In genomic region chr7:151057737-151057988, GRCh38 we compare ENCODE assay signal across 8 cellular contexts. TPM values are rescaled to one million over a fixed set of nuclear protein-coding genes. Genes with fewer than 3 reads are reported as not detected.
A peak's percentile ranks its signal among the peaks of the same experiment; 100 is the strongest.
DNase-seq lines count a peak whose midpoint lies in the region; ATAC-seq lines count a peak whose summit lies in the region.

Gene CDK5, minus strand, starts transcription at chr7:151057897. Its CDS starts 49 bp downstream, at chr7:151057848.

- peaks cover 46% of the 10 kb centered on the region for H3K4me1 Mint-ChIP-seq in stimulated activated memory B cell treated with anti-CD40 and anti-IgM and Interleukin-4, amounts not matched to agents 10 μg/mL and 1 μg/mL and 100 μg/mL, for 72 hours

- DNase-seq in activated naive CD4-positive, alpha-beta T cell treated with anti-CD3 and anti-CD28 coated beads, Interleukin-2, amount 50 U/mL, for 72 hours (ENCODE audit: low spot score in 2 of 2), result no peak
- DNase-seq in posterior cingulate gyrus (no peak), KG1 (lab: John Stamatoyannopoulos, UW) (no peak), HCEC 1CT (no peak), midbrain (lab: John Stamatoyannopoulos, UW) (no peak)

- ATAC-seq in activated naive CD4-positive, alpha-beta T cell treated with anti-CD3 and anti-CD28 coated beads, Interleukin-2, amount 50 U/mL, for 72 hours, result no peak
- ATAC-seq in stimulated activated memory B cell treated with anti-CD40 and anti-IgM and Interleukin-4, amounts not matched to agents 10 μg/mL and 1 μg/mL and 100 μg/mL, for 72 hours, result no peak

- H3K9ac ChIP-seq in HUES6 (ENCODE audit: low read length), result peak within 1 kb of the TSS; percentile 64
- peak within 1 kb of the TSS; percentile 29 for H3K9ac ChIP-seq in iPS-18a (ENCODE audit: low read length)

- H3K4me3 ChIP-seq in HUES6 (ENCODE audit: low read depth, low read length) (peak within 1 kb of the TSS; percentile 86), iPS-18a (ENCODE audit: low read length) (peak within 1 kb of the TSS; percentile 84)

- peaks cover 4% of the 10 kb centered on the region for H3K27me3 Mint-ChIP-seq in stimulated activated memory B cell treated with anti-CD40 and anti-IgM and Interleukin-4, amounts not matched to agents 10 μg/mL and 1 μg/mL and 100 μg/mL, for 72 hours

- H3K4me1 ChIP-seq in HUES6 (ENCODE audit: control insufficient read depth, insufficient read depth, low read length) (peaks cover 37% of the 10 kb centered on the region), iPS-18a (ENCODE audit: control insufficient read depth, low read depth, low read length) (peaks cover 31% of the 10 kb centered on the region)

- H3K9me3 Mint-ChIP-seq in activated naive CD4-positive, alpha-beta T cell treated with anti-CD3 and anti-CD28 coated beads, Interleukin-2, amount 50 U/mL, for 72 hours, result no peaks in the 10 kb centered on the region
- no peaks in the 10 kb centered on the region for H3K9me3 Mint-ChIP-seq in stimulated activated memory B cell treated with anti-CD40 and anti-IgM and Interleukin-4, amounts not matched to agents 10 μg/mL and 1 μg/mL and 100 μg/mL, for 72 hours

- H3K27ac ChIP-seq in HUES6 (ENCODE audit: low read depth, low read length) (peak within 1 kb of the TSS; percentile 71; the same call in 1 of the 2 replicates), iPS-18a (ENCODE audit: low read length) (no peak within 1 kb of the TSS)

- H3K9me3 ChIP-seq in HUES6 (ENCODE audit: control insufficient read depth, insufficient read depth, low read depth, low read length), result no peaks in the 10 kb centered on the region
- no peaks in the 10 kb centered on the region for H3K9me3 ChIP-seq in iPS-18a (ENCODE audit: control insufficient read depth, low read depth, low read length)

- intact Hi-C loops in posterior cingulate gyrus (cut with DNase I), result no loop called here

- peaks cover 15% of the 10 kb centered on the region; the same call in 1 of the 2 replicates for H3K27me3 ChIP-seq in HUES6 (ENCODE audit: control insufficient read depth, insufficient read depth, low read length)
- H3K27me3 ChIP-seq in iPS-18a (ENCODE audit: control insufficient read depth, insufficient read depth, low read length), result peaks cover 41% of the 10 kb centered on the region

- H3K36me3 Mint-ChIP-seq in activated naive CD4-positive, alpha-beta T cell treated with anti-CD3 and anti-CD28 coated beads, Interleukin-2, amount 50 U/mL, for 72 hours, result no peaks in the 10 kb centered on the region
- H3K36me3 Mint-ChIP-seq in stimulated activated memory B cell treated with anti-CD40 and anti-IgM and Interleukin-4, amounts not matched to agents 10 μg/mL and 1 μg/mL and 100 μg/mL, for 72 hours, result peaks cover 27% of the 10 kb centered on the region

- peak within 1 kb of the TSS; percentile 88 for H3K4me3 Mint-ChIP-seq in stimulated activated memory B cell treated with anti-CD40 and anti-IgM and Interleukin-4, amounts not matched to agents 10 μg/mL and 1 μg/mL and 100 μg/mL, for 72 hours

- H3K36me3 ChIP-seq in HUES6 (ENCODE audit: control insufficient read depth, insufficient read depth, low read length) (no peaks in the 10 kb centered on the region), iPS-18a (ENCODE audit: control insufficient read depth, low read depth, low read length) (no peaks in the 10 kb centered on the region)

- H3K27ac Mint-ChIP-seq in activated naive CD4-positive, alpha-beta T cell treated with anti-CD3 and anti-CD28 coated beads, Interleukin-2, amount 50 U/mL, for 72 hours, result peak within 1 kb of the TSS; percentile 86 to 90
- peak within 1 kb of the TSS; percentile 86 for H3K27ac Mint-ChIP-seq in stimulated activated memory B cell treated with anti-CD40 and anti-IgM and Interleukin-4, amounts not matched to agents 10 μg/mL and 1 μg/mL and 100 μg/mL, for 72 hours

RNA-seq across cellular contexts. Expression of gene CDK5, which starts in this region (rescaled TPM):
- 10 to 100 TPM; 13.0 to 19.4 TPM for total RNA-seq in activated naive CD4-positive, alpha-beta T cell treated with anti-CD3 and anti-CD28 coated beads, Interleukin-2, amount 50 U/mL, for 72 hours
